In genomic region chr4:119321921-119322687, GRCh38 we compare ENCODE assay signal across 25 cellular contexts. TPM values are rescaled to one million over a fixed set of nuclear protein-coding genes. Genes with fewer than 3 reads are reported as not detected.
A peak's percentile ranks its signal among the peaks of the same experiment; 100 is the strongest.
DNase-seq lines count a peak whose midpoint lies in the region; ATAC-seq and TF ChIP-seq lines count a peak whose summit lies in the region.
"Had no signal": no experiment of that assay in that cellular context is flagged by ENCODE, and none has a peak within 500 bp of the region (broad histone marks: within the 10 kb centered on the region; RNA-seq: fewer than 3 reads in every experiment).

FABP2 (minus strand) TSS chr4:119322138; CDS start chr4:119322102, 36 bp downstream.

- H3K4me3 Mint-ChIP-seq in type B pancreatic cell: peak within 1 kb of the TSS; percentile 17
- H3K4me3 Mint-ChIP-seq: CD4-positive, CD25-positive, alpha-beta regulatory T cell; IgD-negative memory B cell had no signal

- H3K27me3 ChIP-seq in muscle layer of duodenum (ENCODE audit: low read depth, low read length) (no peaks in the 10 kb centered on the region), heart left ventricle (no peaks in the 10 kb centered on the region)
- H3K27me3 ChIP-seq: BLaER1 had no signal

- H3K36me3 ChIP-seq in muscle layer of duodenum (ENCODE audit: control insufficient read depth in 1 of 2, insufficient read depth in 2 of 2, low read length in 2 of 2) (no peaks in the 10 kb centered on the region), heart left ventricle (no peaks in the 10 kb centered on the region)
- H3K36me3 ChIP-seq: BLaER1 had no signal

- H3K4me3 ChIP-seq in muscle layer of duodenum (ENCODE audit: low read depth in 1 of 2, low read length in 2 of 2) (peak within 1 kb of the TSS in 1 of 2 donors; percentile 65), heart left ventricle (no peak within 1 kb of the TSS)
- H3K4me3 ChIP-seq: BLaER1 had no signal

- no peak within 1 kb of the TSS for H3K27ac Mint-ChIP-seq in type B pancreatic cell
- H3K27ac Mint-ChIP-seq: CD4-positive, CD25-positive, alpha-beta regulatory T cell; IgD-negative memory B cell had no signal

- 82 to 89% (median 84%) methylated on average over 6 of the region's 6 CpGs for WGBS in heart left ventricle, 4 donors

- H3K9me3 ChIP-seq in muscle layer of duodenum (ENCODE audit: control insufficient read depth in 1 of 2, low read length in 2 of 2) (no peaks in the 10 kb centered on the region), heart left ventricle (no peaks in the 10 kb centered on the region)
- H3K9me3 ChIP-seq: BLaER1 had no signal

- DNase-seq in LoVo (ENCODE audit: low spot score) (peak; percentile 14), fibroblast of gingiva (ENCODE audit: low read depth) (peak; percentile 18), type B pancreatic cell (ENCODE audit: extremely low spot score, unreplicated experiment) (no peak), hypothalamus (lab: John Stamatoyannopoulos, UW) (no peak), heart left ventricle (no peak)
- DNase-seq: CD4-positive, CD25-positive, alpha-beta regulatory T cell; DMS153; NCI-H1092 treated with DMSO at 0.1 percent for 48 hours; NCI-H1436; NCI-H187 treated with DMSO at 0.1 percent for 48 hours; NCI-H2107; NCI-H446 treated with DMSO at 0.1 percent for 48 hours; NCI-H526 treated with DMSO at 0.1 percent for 48 hours; SHP77 had no signal

- TF ChIP-seq POLR2A in heart left ventricle (IDR thresholded peaks at IDR 0.05): no peak

- intact Hi-C loops in heart left ventricle (cut with DNase I): no loop called here

- H3K4me1 ChIP-seq in muscle layer of duodenum (ENCODE audit: control insufficient read depth in 1 of 2, insufficient read depth in 2 of 2, low read length in 2 of 2) (no peaks in the 10 kb centered on the region), heart left ventricle (no peaks in the 10 kb centered on the region)
- H3K4me1 ChIP-seq: BLaER1 had no signal

- H3K27me3 Mint-ChIP-seq in type B pancreatic cell: no peaks in the 10 kb centered on the region

- TF ChIP-seq CTCF in type B pancreatic cell (conservative IDR thresholded peaks at IDR 0.05) (no peak), heart left ventricle (IDR thresholded peaks at IDR 0.05) (no peak)

- H3K4me1 Mint-ChIP-seq in type B pancreatic cell (ENCODE audit: unreplicated experiment): peaks cover 4% of the 10 kb centered on the region
- H3K4me1 Mint-ChIP-seq: IgD-negative memory B cell had no signal

- no peaks in the 10 kb centered on the region for H3K36me3 Mint-ChIP-seq in type B pancreatic cell
- H3K36me3 Mint-ChIP-seq: CD4-positive, CD25-positive, alpha-beta regulatory T cell; IgD-negative memory B cell had no signal

- peak within 1 kb of the TSS; percentile 51 for H3K27ac ChIP-seq in muscle layer of duodenum (ENCODE audit: low read length)
- no peak within 1 kb of the TSS for H3K27ac ChIP-seq in heart left ventricle
- H3K27ac ChIP-seq: BLaER1, HL-60, KMS-11, RWPE1 had no signal

- ATAC-seq in heart left ventricle (no peak), GM18873 (IDR thresholded peaks at IDR 0.05; ENCODE audit: low FRiP score, unreplicated experiment) (no peak)
- ATAC-seq: HCT116 had no signal

- no peaks in the 10 kb centered on the region for H3K9me3 Mint-ChIP-seq in type B pancreatic cell
- H3K9me3 Mint-ChIP-seq: IgD-negative memory B cell had no signal

RNA-seq across cellular contexts. Expression of gene FABP2, which starts in this region (rescaled TPM):
- total RNA-seq in type B pancreatic cell (ENCODE audit: low replicate concordance) (4.1 and 12.4 TPM in 2 replicates), heart left ventricle (1 to 10 TPM in 2 of 9 donors, under 1 TPM in 1, not detected in 6; 0.15 to 2.9 (median 2.5) TPM)
- 1 to 10 TPM in 1 of 2 donors, not detected in 1; 1.1 TPM for polyA plus RNA-seq in heart left ventricle
- total RNA-seq: A172; CD4-positive, CD25-positive, alpha-beta regulatory T cell; H4; SK-MEL-5 had no signal
- polyA plus RNA-seq: CD4-positive, CD25-positive, alpha-beta regulatory T cell; IgD-negative memory B cell had no signal

Comparison
In these comparisons a context has a peak if more than half of its experiments do, and no peak if none do; other contexts are left out.
1. DNase-seq: peak in LoVo (single experiment) and fibroblast of gingiva (single experiment); none in type B pancreatic cell (single experiment), hypothalamus (0 of 51) and heart left ventricle (0 of 5).